In genomic region chr14:102604183-102604582, GRCh38 we compare ENCODE assay signal across 15 cellular contexts.
"Had no signal": no experiment of that assay in that cellular context is flagged by ENCODE, and none has a peak within 500 bp of the region (broad histone marks: within the 10 kb centered on the region; RNA-seq: fewer than 3 reads in every experiment).

No MANE protein-coding gene starts in this region.

- H3K27ac Mint-ChIP-seq: activated CD8-positive, alpha-beta memory T cell treated with anti-CD3 and anti-CD28 coated beads, Interleukin-2, amount 10 ng/mL, durations not matched to agents 7 days and 5 days; activated naive CD4-positive, alpha-beta T cell treated with anti-CD3 and anti-CD28 coated beads, Interleukin-2, amount 50 U/mL, for 72 hours; activated T-cell treated with anti-CD3 and anti-CD28 coated beads, Interleukin-2, amount 50 U/mL, for 24 hours; dendritic cell treated with granulocyte-macrophage colony-stimulating factor and Interleukin-4, amounts not matched to agents 40 ng/mL and 50 ng/mL, for 4 days; immature natural killer cell had no signal

- H3K9me3 ChIP-seq: suprapubic skin had no signal

- H3K27ac ChIP-seq: brain microvascular endothelial cell had no signal

- H3K36me3 ChIP-seq: brain microvascular endothelial cell had no signal

- H3K9me3 Mint-ChIP-seq: activated naive CD4-positive, alpha-beta T cell treated with anti-CD3 and anti-CD28 coated beads, Interleukin-2, amount 50 U/mL, for 72 hours; activated T-cell treated with anti-CD3 and anti-CD28 coated beads, Interleukin-2, amount 50 U/mL, for 24 hours; dendritic cell treated with granulocyte-macrophage colony-stimulating factor and Interleukin-4, amounts not matched to agents 40 ng/mL and 50 ng/mL, for 4 days; immature natural killer cell had no signal

- H3K27me3 Mint-ChIP-seq: activated CD8-positive, alpha-beta memory T cell treated with anti-CD3 and anti-CD28 coated beads, Interleukin-2, amount 10 ng/mL, durations not matched to agents 7 days and 5 days; activated T-cell treated with anti-CD3 and anti-CD28 coated beads, Interleukin-2, amount 50 U/mL, for 24 hours; dendritic cell treated with granulocyte-macrophage colony-stimulating factor and Interleukin-4, amounts not matched to agents 40 ng/mL and 50 ng/mL, for 4 days had no signal

- H3K4me3 ChIP-seq: suprapubic skin had no signal

- H3K4me3 Mint-ChIP-seq: activated CD8-positive, alpha-beta memory T cell treated with anti-CD3 and anti-CD28 coated beads, Interleukin-2, amount 10 ng/mL, durations not matched to agents 7 days and 5 days; activated T-cell treated with anti-CD3 and anti-CD28 coated beads, Interleukin-2, amount 50 U/mL, for 24 hours; dendritic cell treated with granulocyte-macrophage colony-stimulating factor and Interleukin-4, amounts not matched to agents 40 ng/mL and 50 ng/mL, for 4 days; immature natural killer cell had no signal

- DNase-seq: activated CD4-positive, alpha-beta T cell treated with anti-CD3 and anti-CD28 coated beads, Interleukin-2, amount 50 U/mL, for 4 hours; activated CD8-positive, alpha-beta memory T cell treated with anti-CD3 and anti-CD28 coated beads, Interleukin-2, amount 10 ng/mL, durations not matched to agents 7 days and 5 days; activated effector memory CD4-positive, alpha-beta T cell treated with anti-CD3 and anti-CD28 coated beads, Interleukin-2, amount 50 U/mL, for 16 hours; activated T-cell treated with anti-CD3 and anti-CD28 coated beads, Interleukin-2, amount 50 U/mL, for 24 hours; brain microvascular endothelial cell; cerebellar nuclear complex; foreskin fibroblast; immature natural killer cell; mesenchymal stem cell; stimulated activated CD4-positive, alpha-beta T cell treated with anti-CD3 and anti-CD28 coated beads, Interleukin-4, amount 100 ng/mL, for 1 hour; stimulated activated CD8-positive, alpha-beta memory T cell treated with anti-CD3 and anti-CD28 coated beads, Interleukin-4, amount 100 ng/mL, for 48 hours; stimulated activated naive CD8-positive, alpha-beta T cell treated with anti-CD3 and anti-CD28 coated beads, Interleukin-15, Interleukin-2, amounts not matched to agents 100 U/mL and 50 U/mL, for 24 hours had no signal

- H3K27me3 ChIP-seq: brain microvascular endothelial cell, suprapubic skin had no signal
